Comparison of ENCODE assay signal across 1 cellular context in genomic region chr3:11197471-11197870, GRCh38.
TF ChIP-seq lines count a peak whose summit lies in the region.

No MANE protein-coding gene starts in this region.

TF ChIP-seq in HEK293, 187 proteins besides CTCF, POLR2A, EP300 and RAD21 (continued from another document):
- peak; percentile 17; the same call in 1 of the 2 replicates for TF ChIP-seq ZNF692 (tag by site-specific recombination; IDR thresholded peaks at IDR 0.05)
- peak; percentile 94 for TF ChIP-seq PRDM6 (tag by site-specific recombination; IDR thresholded peaks at IDR 0.05)
- no peak for TF ChIP-seq ZNF704 (tag by site-specific recombination; IDR thresholded peaks at IDR 0.05)
- 0 out of 2 replicates have a peak, but pooled peaks have one; percentile 57 for TF ChIP-seq ZNF629 (tag by site-specific recombination; IDR thresholded peaks at IDR 0.05)
- TF ChIP-seq GLI2 (tag by site-specific recombination; IDR thresholded peaks at IDR 0.05; ENCODE audit: borderline replicate concordance, low read depth): peak; percentile 50; the same call in 1 of the 2 replicates
- no peak for TF ChIP-seq ZNF324 (tag by site-specific recombination; IDR thresholded peaks at IDR 0.05)
- peak; percentile 52 for TF ChIP-seq PRDM4 (tag by site-specific recombination; IDR thresholded peaks at IDR 0.05)
- no peak for TF ChIP-seq YY2 (tag by site-specific recombination; IDR thresholded peaks at IDR 0.05)
- peak; percentile 84 for TF ChIP-seq ZEB2 (tag by site-specific recombination; IDR thresholded peaks at IDR 0.05)
- TF ChIP-seq OSR2 (tag by site-specific recombination; IDR thresholded peaks at IDR 0.05): peak; percentile 40; the same call in 1 of the 2 replicates
- TF ChIP-seq SCRT2 (tag by site-specific recombination; IDR thresholded peaks at IDR 0.05): no peak
- TF ChIP-seq AEBP2 (tag by site-specific recombination; IDR thresholded peaks at IDR 0.05; ENCODE audit: borderline replicate concordance): no peak
